In the genomic region with DNA sequence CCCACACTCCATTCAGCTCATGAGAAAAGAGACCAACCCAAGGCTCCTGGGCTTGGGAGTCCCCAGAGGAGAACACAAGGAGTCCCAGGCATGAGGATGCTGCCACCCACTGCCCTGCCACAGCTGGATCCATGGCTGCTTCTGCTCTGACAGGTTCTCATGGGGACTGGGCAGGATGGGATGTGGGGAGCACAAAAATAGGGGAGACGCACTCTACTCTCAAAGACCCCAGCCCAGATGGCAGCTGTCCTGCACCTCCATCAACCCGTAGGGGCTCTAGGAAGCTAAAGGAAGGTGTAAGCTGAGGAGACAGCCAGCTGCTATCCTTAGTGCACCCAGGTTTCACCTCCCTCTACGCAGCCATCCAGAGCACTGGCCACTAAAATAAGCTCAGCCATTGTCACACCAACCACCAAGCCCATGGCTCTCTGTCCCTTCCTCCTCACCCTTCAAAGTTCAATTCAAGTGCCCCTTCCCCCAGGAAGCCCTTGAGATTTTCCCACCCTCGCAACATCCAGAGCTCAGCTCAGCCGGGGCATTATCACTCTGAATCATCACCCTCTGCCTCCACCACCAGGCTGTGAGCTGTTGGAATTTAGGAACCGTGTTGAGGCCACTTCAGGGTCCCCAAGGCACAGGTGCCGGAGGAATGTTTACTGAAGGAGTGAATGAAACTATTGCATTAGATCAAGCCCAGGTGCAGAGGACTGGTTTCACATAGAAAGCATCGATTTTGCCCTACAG, we compare ENCODE assay signal across 17 cellular contexts.
A peak's percentile ranks its signal among the peaks of the same experiment; 100 is the strongest.
DNase-seq lines count a peak whose midpoint lies in the region; ATAC-seq and TF ChIP-seq lines count a peak whose summit lies in the region.
"Had no signal": no experiment of that assay in that cellular context is flagged by ENCODE, and none has a peak within 500 bp of the region (broad histone marks: within the 10 kb centered on the region; RNA-seq: fewer than 3 reads in every experiment).

No MANE protein-coding gene starts in this region.

- peak overlapping the region; percentile 13 for H3K4me2 ChIP-seq in osteoblast (ENCODE audit: insufficient read depth, low read length)

- ATAC-seq in GM21515 (IDR thresholded peaks at IDR 0.05; ENCODE audit: unreplicated experiment) (peak; percentile 80), HG03039 (IDR thresholded peaks at IDR 0.05; ENCODE audit: unreplicated experiment) (peak; percentile 57)
- ATAC-seq: naive thymus-derived CD8-positive, alpha-beta T cell; psoas muscle had no signal

- no peak for TF ChIP-seq CTCF in osteoblast (IDR thresholded peaks at IDR 0.05; ENCODE audit: extremely low read depth, low read depth, low read length)
- TF ChIP-seq CTCF in nephron progenitor cell (IDR thresholded peaks at IDR 0.05) = no peak

- H3K36me3 Mint-ChIP-seq in nephron progenitor cell (ENCODE audit: low read depth) = no peaks in the 10 kb centered on the region
- H3K36me3 Mint-ChIP-seq: activated naive CD8-positive, alpha-beta T cell; naive thymus-derived CD8-positive, alpha-beta T cell had no signal

- H3K4me3 Mint-ChIP-seq in nephron progenitor cell = no peak overlapping the region
- H3K4me3 Mint-ChIP-seq: activated naive CD8-positive, alpha-beta T cell; naive thymus-derived CD8-positive, alpha-beta T cell had no signal

- no peak overlapping the region for H3K27ac ChIP-seq in osteoblast (ENCODE audit: low read depth, low read length)
- H3K27ac ChIP-seq: psoas muscle had no signal

- no peaks in the 10 kb centered on the region for H3K27me3 ChIP-seq in osteoblast (ENCODE audit: insufficient read depth, low read length)
- H3K27me3 ChIP-seq: BLaER1 treated with 17β-estradiol and CSF1 and Interleukin-3, amounts not matched to agents 10 nM and 100 nM had no signal

- peaks cover 15% of the 10 kb centered on the region for H3K4me1 ChIP-seq in osteoblast (ENCODE audit: insufficient read depth, low read length)
- H3K4me1 ChIP-seq: psoas muscle had no signal

- no peaks in the 10 kb centered on the region for H3K36me3 ChIP-seq in osteoblast (ENCODE audit: insufficient read depth, low read length)
- H3K36me3 ChIP-seq: BLaER1 treated with 17β-estradiol and CSF1 and Interleukin-3, amounts not matched to agents 10 nM and 100 nM had no signal

- peaks cover 17% of the 10 kb centered on the region for H3K4me1 Mint-ChIP-seq in nephron progenitor cell

- H3K79me2 ChIP-seq in osteoblast (ENCODE audit: insufficient read depth, low read length) = no peaks in the 10 kb centered on the region

- no peaks in the 10 kb centered on the region for H3K9me3 Mint-ChIP-seq in nephron progenitor cell
- H3K9me3 Mint-ChIP-seq: naive thymus-derived CD8-positive, alpha-beta T cell had no signal

- H3K27me3 Mint-ChIP-seq in nephron progenitor cell (ENCODE audit: low read depth, poor library complexity) = peaks cover 10% of the 10 kb centered on the region
- H3K27me3 Mint-ChIP-seq: activated naive CD8-positive, alpha-beta T cell had no signal

- no peak overlapping the region for H3K27ac Mint-ChIP-seq in nephron progenitor cell
- H3K27ac Mint-ChIP-seq: activated naive CD8-positive, alpha-beta T cell; naive thymus-derived CD8-positive, alpha-beta T cell had no signal

- H4K20me1 ChIP-seq in osteoblast (ENCODE audit: insufficient read depth, low read length) = no peaks in the 10 kb centered on the region
- H4K20me1 ChIP-seq: BLaER1 treated with 17β-estradiol and CSF1 and Interleukin-3, amounts not matched to agents 10 nM and 100 nM had no signal

- no peak overlapping the region for H3K4me3 ChIP-seq in osteoblast (ENCODE audit: insufficient read depth, low read length)
- H3K4me3 ChIP-seq: BLaER1 treated with 17β-estradiol and CSF1 and Interleukin-3, amounts not matched to agents 10 nM and 100 nM; psoas muscle had no signal

- H2AFZ ChIP-seq in osteoblast (ENCODE audit: low read length) = no peak overlapping the region

- DNase-seq in SKM-1 treated with dmso at 0.1 percent for 144 hours (lab: John Stamatoyannopoulos, UW; ENCODE audit: unreplicated experiment) (peak; percentile 72), osteoblast (ENCODE audit: insufficient read length, low spot score, missing footprints) (peak; percentile 74), NCI-H524 (lab: John Stamatoyannopoulos, UW) (no peak), nephron progenitor cell (no peak), NCI-H1930 (lab: John Stamatoyannopoulos, UW) (no peak)
- DNase-seq: activated CD4-positive, alpha-beta T cell treated with anti-CD3 and anti-CD28 coated beads for 1 hour; DMS53; KG1; naive thymus-derived CD8-positive, alpha-beta T cell; NCI-H1694 treated with DMSO at 0.1 percent for 48 hours; NCI-H526 treated with DMSO at 0.1 percent for 48 hours; T-helper 2 cell had no signal

- H3K9me3 ChIP-seq in osteoblast (ENCODE audit: low read depth, low read length) = no peaks in the 10 kb centered on the region
- H3K9me3 ChIP-seq: BLaER1 treated with 17β-estradiol and CSF1 and Interleukin-3, amounts not matched to agents 10 nM and 100 nM; psoas muscle had no signal

Comparison
In these comparisons a context has a peak if more than half of its experiments do, and no peak if none do; other contexts are left out.
1. DNase-seq: peak in SKM-1 treated with dmso at 0.1 percent for 144 hours (single experiment) and osteoblast (single experiment); none in NCI-H524 (0 of 2), nephron progenitor cell (single experiment) and NCI-H1930 (0 of 2).